In genomic region chr18:59359576-59359952, GRCh38 we compare ENCODE assay signal across 8 cellular contexts. TPM values are rescaled to one million over a fixed set of nuclear protein-coding genes. Genes with fewer than 3 reads are reported as not detected.
DNase-seq lines count a peak whose midpoint lies in the region; ATAC-seq and TF ChIP-seq lines count a peak whose summit lies in the region.

No MANE protein-coding gene starts in this region.

- intact Hi-C loops in Panc1 (cut with micrococcal nuclease; ENCODE audit: unreplicated experiment), result no loop called here
- intact Hi-C loops in psoas muscle (cut with DNase I), result loop anchor here in 1 of 2 donors (2.0 kb wide), 1 partner anchor 29 kb away; no protein-coding TSS in a partner anchor

- H3K9me3 ChIP-seq in Panc1 (ENCODE audit: control insufficient read depth, insufficient read depth, low read depth, low read length) (no peaks in the 10 kb centered on the region), psoas muscle (no peaks in the 10 kb centered on the region)

- H3K4me1 ChIP-seq in Panc1 (ENCODE audit: control insufficient read depth, insufficient read depth, low read length) (peaks cover 9% of the 10 kb centered on the region), psoas muscle (peaks cover 24% of the 10 kb centered on the region)

- H3K27me3 ChIP-seq in Panc1 (ENCODE audit: control insufficient read depth, insufficient read depth, low read length) (no peaks in the 10 kb centered on the region), psoas muscle (ENCODE audit: insufficient read depth in 3 of 3, low read length in 2 of 3) (no peaks in the 10 kb centered on the region)

- no peak overlapping the region for H3K27ac ChIP-seq in Panc1 (ENCODE audit: low read length)
- peak overlapping the region; percentile 94 for H3K27ac ChIP-seq in psoas muscle

- TF ChIP-seq CTCF in Panc1 (IDR thresholded peaks at IDR 0.05), result no peak
- no peak for TF ChIP-seq CTCF in fibroblast of pulmonary artery (IDR thresholded peaks at IDR 0.05; ENCODE audit: low read length, missing control alignments)
- no peak for TF ChIP-seq CTCF in psoas muscle (IDR thresholded peaks at IDR 0.05)

- H3K36me3 ChIP-seq in Panc1 (ENCODE audit: control insufficient read depth, insufficient read depth, low read length) (peaks cover 5% of the 10 kb centered on the region), psoas muscle (ENCODE audit: insufficient read depth in 1 of 2, low read depth in 1 of 2) (peaks cover 0 to 14% of the 10 kb centered on the region in 2 donors)

- in situ Hi-C loops in Panc1 (cut with HindIII; ENCODE audit: low pct_unique_long_range_greater_than_20kb, low sequenced_read_pairs), result no loop called here

- WGBS in psoas muscle, 3 donors, result 1 to 5% (median 2%) methylated on average over 4 of the region's 4 CpGs

- peak; percentile 6 for ATAC-seq in GM18858 (IDR thresholded peaks at IDR 0.05; ENCODE audit: unreplicated experiment)
- ATAC-seq in HG02642 (IDR thresholded peaks at IDR 0.05; ENCODE audit: poor library complexity, unreplicated experiment), result peak; percentile 21
- peak; percentile 71 for ATAC-seq in Panc1
- peak in 3 of 4 donors; percentile 4 to 17 (median 6) for ATAC-seq in psoas muscle

- H3K4me3 ChIP-seq in Panc1 (ENCODE audit: low read depth in 2 of 2, low read length in 2 of 2) (peak overlapping the region; percentile 88 to 91), fibroblast of pulmonary artery (replicated peaks; ENCODE audit: low read depth, low read length) (peak overlapping the region; percentile 93), psoas muscle (peak overlapping the region; percentile 80)

- DNase-seq in Panc1 (ENCODE audit: low read depth, low spot score), result no peak
- no peak for DNase-seq in fibroblast of pulmonary artery (ENCODE audit: low read depth)
- DNase-seq in psoas muscle, result no peak
- DNase-seq in NCI-H82 (lab: John Stamatoyannopoulos, UW), result no peak
- no peak for DNase-seq in HuH-7 (ENCODE audit: low spot score)
- no peak for DNase-seq in SW480 (ENCODE audit: low spot score)

- CTCF ChIA-PET in Panc1 (lab: Charles Lee), result no interaction called here

- POLR2A ChIA-PET in Panc1 (lab: Charles Lee), result no interaction called here

- no TSS peak for BruUV-seq in Panc1 (replicated peaks; lab: Mats Ljungman, UMichigan)

RNA-seq across cellular contexts. Expression of gene LMAN1, which starts 0.5 kb away (rescaled TPM):
- total RNA-seq in Panc1 (2021; ENCODE audit: unreplicated experiment), result 60.8 TPM
- 30.9 TPM for polyA plus RNA-seq in Panc1 (2012; ENCODE audit: insufficient read length)
- 10 to 100 TPM; 31.3 to 64.0 (median 41.9) TPM for total RNA-seq in psoas muscle
- polyA plus RNA-seq in psoas muscle, result 10 to 100 TPM; 15.7 to 34.5 (median 17.4) TPM

RNA-seq across cellular contexts. Expression of gene CPLX4, which starts 41.1 kb away (rescaled TPM):
- total RNA-seq in Panc1 (2021; ENCODE audit: unreplicated experiment) (not detected), psoas muscle (not detected)
- polyA plus RNA-seq in Panc1 (2012; ENCODE audit: insufficient read length), result not detected
- polyA plus RNA-seq in psoas muscle, result not detected

Comparison
In these comparisons a context has a peak if more than half of its experiments do, and no peak if none do; other contexts are left out.
1. ATAC-seq: peak in every context shown above with its lines; median percentile 71 in Panc1; 21 in HG02642; 6 in GM18858; 6 in psoas muscle.